ENCODE assay signal across 11 cellular contexts in genomic region chr7:13979671-13980438, GRCh38. TPM values are rescaled to one million over a fixed set of nuclear protein-coding genes. Genes with fewer than 3 reads are reported as not detected.
A peak's percentile ranks its signal among the peaks of the same experiment; 100 is the strongest.
DNase-seq lines count a peak whose midpoint lies in the region; ATAC-seq and TF ChIP-seq lines count a peak whose summit lies in the region.
"Had no signal": no experiment of that assay in that cellular context is flagged by ENCODE, and none has a peak within 500 bp of the region (broad histone marks: within the 10 kb centered on the region; RNA-seq: fewer than 3 reads in every experiment).

No MANE protein-coding gene starts in this region.

- ATAC-seq in SK-N-SH treated with all-trans-retinoic acid at 6 μM for 48 hours (peak; percentile 57), esophagus mucosa (peak; percentile 36), natural killer cell (no peak)
- ATAC-seq in stimulated activated effector memory CD8-positive, alpha-beta T cell treated with anti-CD3 and anti-CD28 coated beads, Interleukin-12 subunit alpha, Interleukin-12 subunit beta, amount 100 ng/mL, for 72 hours: no peak

- H3K27me3 Mint-ChIP-seq in mesothelial cell of epicardium (ENCODE audit: low read depth): no peaks in the 10 kb centered on the region
- peaks cover 15 to 21% of the 10 kb centered on the region in 2 donors for H3K27me3 Mint-ChIP-seq in natural killer cell (ENCODE audit: low read depth in 2 of 2)

- H3K36me3 Mint-ChIP-seq in mesothelial cell of epicardium: no peaks in the 10 kb centered on the region
- H3K36me3 Mint-ChIP-seq in stimulated activated effector memory CD8-positive, alpha-beta T cell treated with anti-CD3 and anti-CD28 coated beads, Interleukin-12 subunit alpha, Interleukin-12 subunit beta, amount 100 ng/mL, for 72 hours: no peaks in the 10 kb centered on the region
- no peaks in the 10 kb centered on the region for H3K36me3 Mint-ChIP-seq in natural killer cell

- peak; percentile 3 for DNase-seq in EL
- DNase-seq in mesothelial cell of epicardium (ENCODE audit: low spot score in 2 of 2, unreplicated experiment in 2 of 2): no peak
- no peak for DNase-seq in germinal center (ENCODE audit: low spot score)
- DNase-seq in stimulated activated effector memory CD8-positive, alpha-beta T cell treated with anti-CD3 and anti-CD28 coated beads, Interleukin-12 subunit alpha, Interleukin-12 subunit beta, amount 100 ng/mL, for 72 hours (ENCODE audit: low spot score in 2 of 2): no peak
- DNase-seq in NCI-H1930 (lab: John Stamatoyannopoulos, UW): no peak
- no peak for DNase-seq in natural killer cell
- DNase-seq: NCI-H1417 treated with DMSO at 0.1 percent for 48 hours; NK-92 treated with Interleukin-12 subunit alpha and Interleukin-12 subunit beta, amount 100 ng/mL, for 24 hours had no signal

- intact Hi-C loops in natural killer cell (cut with micrococcal nuclease): no loop called here

- peak overlapping the region; percentile 7 for H3K4me3 Mint-ChIP-seq in mesothelial cell of epicardium
- H3K4me3 Mint-ChIP-seq in stimulated activated effector memory CD8-positive, alpha-beta T cell treated with anti-CD3 and anti-CD28 coated beads, Interleukin-12 subunit alpha, Interleukin-12 subunit beta, amount 100 ng/mL, for 72 hours: no peak overlapping the region
- H3K4me3 Mint-ChIP-seq in natural killer cell: no peak overlapping the region
- H3K4me3 Mint-ChIP-seq: T-helper 2 cell treated with Interferon-gamma antibody and Interleukin-4, amounts not matched to agents 5 μg/mL and 100 μg/mL, for 36 hours had no signal

- H3K27ac Mint-ChIP-seq in mesothelial cell of epicardium: peak overlapping the region; percentile 57
- H3K27ac Mint-ChIP-seq in stimulated activated effector memory CD8-positive, alpha-beta T cell treated with anti-CD3 and anti-CD28 coated beads, Interleukin-12 subunit alpha, Interleukin-12 subunit beta, amount 100 ng/mL, for 72 hours: no peak overlapping the region
- H3K27ac Mint-ChIP-seq in natural killer cell: no peak overlapping the region
- H3K27ac Mint-ChIP-seq: T-helper 2 cell treated with Interferon-gamma antibody and Interleukin-4, amounts not matched to agents 5 μg/mL and 100 μg/mL, for 36 hours had no signal

- TF ChIP-seq CTCF in mesothelial cell of epicardium (IDR thresholded peaks at IDR 0.05; ENCODE audit: unreplicated experiment): no peak
- no peak for TF ChIP-seq CTCF in natural killer cell (IDR thresholded peaks at IDR 0.05)

- no peaks in the 10 kb centered on the region for H3K9me3 Mint-ChIP-seq in mesothelial cell of epicardium
- H3K9me3 Mint-ChIP-seq in stimulated activated effector memory CD8-positive, alpha-beta T cell treated with anti-CD3 and anti-CD28 coated beads, Interleukin-12 subunit alpha, Interleukin-12 subunit beta, amount 100 ng/mL, for 72 hours: no peaks in the 10 kb centered on the region
- no peaks in the 10 kb centered on the region for H3K9me3 Mint-ChIP-seq in natural killer cell
- H3K9me3 Mint-ChIP-seq: T-helper 2 cell treated with Interferon-gamma antibody and Interleukin-4, amounts not matched to agents 5 μg/mL and 100 μg/mL, for 36 hours had no signal

- peaks cover 29% of the 10 kb centered on the region for H3K4me1 Mint-ChIP-seq in mesothelial cell of epicardium
- peaks cover 5% of the 10 kb centered on the region for H3K4me1 Mint-ChIP-seq in stimulated activated effector memory CD8-positive, alpha-beta T cell treated with anti-CD3 and anti-CD28 coated beads, Interleukin-12 subunit alpha, Interleukin-12 subunit beta, amount 100 ng/mL, for 72 hours
- no peaks in the 10 kb centered on the region for H3K4me1 Mint-ChIP-seq in natural killer cell

TF ChIP-seq in SK-N-SH treated with all-trans-retinoic acid at 6 μM for 48 hours, 23 proteins besides CTCF, POLR2A, EP300 and RAD21:
- TF ChIP-seq BACH2 (CRISPR knock-in tag; IDR thresholded peaks at IDR 0.05; ENCODE audit: borderline replicate concordance) (no peak), PPARA (CRISPR knock-in tag; IDR thresholded peaks at IDR 0.05; ENCODE audit: borderline replicate concordance) (no peak), ZC3H10 (CRISPR knock-in tag; IDR thresholded peaks at IDR 0.05) (no peak), CSRNP3 (CRISPR knock-in tag; IDR thresholded peaks at IDR 0.05) (no peak), OSR1 (CRISPR knock-in tag; IDR thresholded peaks at IDR 0.05) (no peak), PATZ1 (CRISPR knock-in tag; IDR thresholded peaks at IDR 0.05; ENCODE audit: borderline replicate concordance) (no peak), ZNF70 (CRISPR knock-in tag; IDR thresholded peaks at IDR 0.05) (no peak), ZFP3 (CRISPR knock-in tag; IDR thresholded peaks at IDR 0.05) (no peak), ESRRG (CRISPR knock-in tag; IDR thresholded peaks at IDR 0.05) (no peak), POU6F1 (CRISPR knock-in tag; IDR thresholded peaks at IDR 0.05; ENCODE audit: borderline replicate concordance, low read depth) (no peak), ARNTL (CRISPR knock-in tag; IDR thresholded peaks at IDR 0.05; ENCODE audit: borderline replicate concordance, low read depth) (no peak), TSHZ2 (CRISPR knock-in tag; IDR thresholded peaks at IDR 0.05) (no peak), ZNF8 (CRISPR knock-in tag; IDR thresholded peaks at IDR 0.05) (no peak), CSDC2 (CRISPR knock-in tag; IDR thresholded peaks at IDR 0.05) (no peak), TOX (CRISPR knock-in tag; IDR thresholded peaks at IDR 0.05; ENCODE audit: borderline replicate concordance) (no peak)

RNA-seq across cellular contexts. Expression of gene ETV1, which starts 9.6 kb away (rescaled TPM):
- total RNA-seq in esophagus mucosa: 3.3 TPM
- total RNA-seq in mesothelial cell of epicardium: 23.0 to 26.6 TPM (median 25.2 TPM) in 3 replicates
- total RNA-seq in natural killer cell: under 1 TPM in 1 of 3 donors, not detected in 2; 0.53 TPM

Comparison
In these comparisons a context has a peak if more than half of its experiments do, and no peak if none do; other contexts are left out.
1. ATAC-seq: peak in SK-N-SH treated with all-trans-retinoic acid at 6 μM for 48 hours (single experiment) and esophagus mucosa (single experiment); none in stimulated activated effector memory CD8-positive, alpha-beta T cell treated with anti-CD3 and anti-CD28 coated beads, Interleukin-12 subunit alpha, Interleukin-12 subunit beta, amount 100 ng/mL, for 72 hours (single experiment) and natural killer cell (0 of 3).